8 cellular contexts compared by ENCODE assay signal in genomic region chr11:61694971-61695706, GRCh38. TPM values are rescaled to one million over a fixed set of nuclear protein-coding genes. Genes with fewer than 3 reads are reported as not detected.
DNase-seq lines count a peak whose midpoint lies in the region; ATAC-seq and TF ChIP-seq lines count a peak whose summit lies in the region.

No MANE protein-coding gene starts in this region.

- CTCF ChIA-PET in PC-9 (lab: Charles Lee), result interaction anchor here (0.6 to 1.3 kb wide), 8 partner anchors 11 to 397 kb away, joined by 3 to 7 read pairs (median 4); no protein-coding TSS in a partner anchor

- H3K9me3 ChIP-seq in CD4-positive, CD25-positive, alpha-beta regulatory T cell (ENCODE audit: control insufficient read depth in 2 of 2, low read length in 2 of 2), result no peaks in the 10 kb centered on the region
- H3K9me3 ChIP-seq in PC-9 (ENCODE audit: insufficient read depth, low read depth) (no peaks in the 10 kb centered on the region), neuronal stem cell (replicated peaks in 1 of 2; ENCODE audit: control insufficient read depth in 2 of 2, insufficient read depth in 1 of 2, low read depth in 1 of 2, low read length in 2 of 2) (no peaks in the 10 kb centered on the region)

- peak overlapping the region; percentile 13 for H3K4me3 ChIP-seq in CD4-positive, CD25-positive, alpha-beta regulatory T cell (ENCODE audit: low read depth, low read length)
- H3K4me3 ChIP-seq in PC-9 (peak overlapping the region; percentile 34; the same call in 1 of the 2 replicates), epithelial cell of proximal tubule (ENCODE audit: low read depth, low read length) (no peak overlapping the region), neuronal stem cell (ENCODE audit: low read length in 2 of 2) (no peak overlapping the region)

- no peaks in the 10 kb centered on the region for H3K27me3 ChIP-seq in CD4-positive, CD25-positive, alpha-beta regulatory T cell (ENCODE audit: control insufficient read depth, insufficient read depth, low read length)
- H3K27me3 ChIP-seq in PC-9 (ENCODE audit: insufficient read depth, low read depth), result no peaks in the 10 kb centered on the region
- no peaks in the 10 kb centered on the region for H3K27me3 ChIP-seq in neuronal stem cell (ENCODE audit: control insufficient read depth in 3 of 3, insufficient read depth in 3 of 3, low read depth in 1 of 3, low read length in 3 of 3)

- no peaks in the 10 kb centered on the region for H3K36me3 ChIP-seq in CD4-positive, CD25-positive, alpha-beta regulatory T cell (ENCODE audit: control insufficient read depth, insufficient read depth, low read length)
- H3K36me3 ChIP-seq in PC-9 (ENCODE audit: low read depth) (no peaks in the 10 kb centered on the region), neuronal stem cell (replicated peaks in 1 of 2; ENCODE audit: control insufficient read depth in 2 of 2, insufficient read depth in 2 of 2, low read length in 2 of 2) (no peaks in the 10 kb centered on the region)

- H3K27ac ChIP-seq in CD4-positive, CD25-positive, alpha-beta regulatory T cell (ENCODE audit: insufficient read depth, low read length, poor library complexity, severe bottlenecking), result peak overlapping the region; percentile 57
- peak overlapping the region; percentile 96 for H3K27ac ChIP-seq in PC-9
- H3K27ac ChIP-seq in neuronal stem cell (replicated peaks; ENCODE audit: low read length), result no peak overlapping the region

- intact Hi-C loops in PC-9 (cut with micrococcal nuclease; ENCODE audit: unreplicated experiment), result loop anchor here (5.0 to 10.0 kb wide), 2 partner anchors 277 to 350 kb away; no protein-coding TSS in a partner anchor

- peak overlapping the region; percentile 32 for H3K18ac ChIP-seq in neuronal stem cell (ENCODE audit: low read length)

- no peak overlapping the region for H3K4ac ChIP-seq in neuronal stem cell (ENCODE audit: low read length)

- H2AFZ ChIP-seq in PC-9 (no peak overlapping the region), neuronal stem cell (ENCODE audit: low read length) (peak overlapping the region; percentile 37)

- H2AK5ac ChIP-seq in neuronal stem cell (ENCODE audit: low read depth, low read length), result no peak overlapping the region

- peak overlapping the region in 2 of 3 donors; percentile 88 to 91 for H3K27ac Mint-ChIP-seq in CD4-positive, CD25-positive, alpha-beta regulatory T cell

- H3K9me2 ChIP-seq in PC-9 (ENCODE audit: insufficient read depth), result no peaks in the 10 kb centered on the region

- no peak for DNase-seq in CD4-positive, CD25-positive, alpha-beta regulatory T cell
- DNase-seq in PC-9, result peak; percentile 64 to 81
- DNase-seq in epithelial cell of proximal tubule (ENCODE audit: low read depth), result no peak
- DNase-seq in neuronal stem cell (ENCODE audit: low spot score), result no peak
- DNase-seq in GDM1 (lab: John Stamatoyannopoulos, UW), result no peak
- no peak for DNase-seq in activated gamma-delta T cell treated with Interleukin-2 at 50 U/mL for 16 hours
- no peak for DNase-seq in stimulated activated CD4-positive, alpha-beta T cell treated with anti-CD3 and anti-CD28 coated beads, Interleukin-4, amount 100 ng/mL, for 24 hours
- no peak for DNase-seq in stimulated activated CD4-positive, alpha-beta T cell treated with anti-CD3 and anti-CD28 coated beads, Interleukin-12 subunit alpha, Interleukin-12 subunit beta, amount 100 ng/mL, for 4 hours

- no peak for ATAC-seq in CD4-positive, CD25-positive, alpha-beta regulatory T cell (ENCODE audit: low read depth in 2 of 2)

- peak overlapping the region in 3 of 4 donors; percentile 70 to 86 (median 82) for H3K4me3 Mint-ChIP-seq in CD4-positive, CD25-positive, alpha-beta regulatory T cell

- no peaks in the 10 kb centered on the region for H3K9me3 Mint-ChIP-seq in CD4-positive, CD25-positive, alpha-beta regulatory T cell

- H4K20me1 ChIP-seq in PC-9 (ENCODE audit: insufficient read depth), result no peaks in the 10 kb centered on the region

- H3K79me2 ChIP-seq in PC-9 (ENCODE audit: low read depth), result peaks cover 16% of the 10 kb centered on the region

- H3K36me3 Mint-ChIP-seq in CD4-positive, CD25-positive, alpha-beta regulatory T cell, result no peaks in the 10 kb centered on the region

- peaks cover 4% of the 10 kb centered on the region for H3K27me3 Mint-ChIP-seq in CD4-positive, CD25-positive, alpha-beta regulatory T cell

- TF ChIP-seq CTCF in PC-9 (conservative IDR thresholded peaks at IDR 0.05) (peak; percentile 60), epithelial cell of proximal tubule (conservative IDR thresholded peaks at IDR 0.05; ENCODE audit: low read depth, low read length) (peak; percentile 45)

- H3K4me1 ChIP-seq in CD4-positive, CD25-positive, alpha-beta regulatory T cell (ENCODE audit: control insufficient read depth, insufficient read depth, low read length, poor library complexity, severe bottlenecking), result peaks cover 16% of the 10 kb centered on the region
- peaks cover 66% of the 10 kb centered on the region for H3K4me1 ChIP-seq in PC-9 (replicated peaks; ENCODE audit: insufficient read depth)
- H3K4me1 ChIP-seq in neuronal stem cell (ENCODE audit: control insufficient read depth in 2 of 2, insufficient read depth in 1 of 2, low read depth in 1 of 2, low read length in 2 of 2), result peaks cover 27 to 37% of the 10 kb centered on the region in 2 donors

- no peak overlapping the region for H4K91ac ChIP-seq in neuronal stem cell (ENCODE audit: low read depth, low read length, poor library complexity)

- H3F3A ChIP-seq in PC-9 (ENCODE audit: insufficient read depth, low read depth), result peaks cover 49% of the 10 kb centered on the region

- no peak overlapping the region for H2BK5ac ChIP-seq in neuronal stem cell (ENCODE audit: low read length)

- peak overlapping the region; percentile 85 for H3K4me2 ChIP-seq in PC-9
- H3K4me2 ChIP-seq in neuronal stem cell (ENCODE audit: insufficient read depth, low read length, poor library complexity, severe bottlenecking), result no peak overlapping the region

- TSS peak; percentile 43 for BruUV-seq in PC-9 (replicated peaks; lab: Mats Ljungman, UMichigan)

- no peak overlapping the region for H2BK15ac ChIP-seq in neuronal stem cell (ENCODE audit: low read length)

- POLR2A ChIA-PET in PC-9 (lab: Charles Lee; ENCODE audit: unreplicated experiment), result interaction anchor here (0.5 to 0.7 kb wide), 5 partner anchors 10 to 1021 kb away, joined by 3 to 18 read pairs (median 4); no protein-coding TSS in a partner anchor

- no peaks in the 10 kb centered on the region for H3K79me1 ChIP-seq in neuronal stem cell (ENCODE audit: low read depth, low read length)

- H3K14ac ChIP-seq in neuronal stem cell (ENCODE audit: low read length), result no peak overlapping the region

- peaks cover 0 to 21% (median 7%) of the 10 kb centered on the region in 4 donors for H3K4me1 Mint-ChIP-seq in CD4-positive, CD25-positive, alpha-beta regulatory T cell

- H3K9ac ChIP-seq in neuronal stem cell (ENCODE audit: low read depth, low read length, poor library complexity), result no peak overlapping the region

- H2BK12ac ChIP-seq in neuronal stem cell (ENCODE audit: low read length), result no peak overlapping the region

- no peak overlapping the region for H4K8ac ChIP-seq in neuronal stem cell (ENCODE audit: low read depth, low read length)

- no CpG with 5 or more reads among the region's 13 CpGs for WGBS in neuronal stem cell (ENCODE audit: extremely low coverage in 2 of 2, insufficient read length in 2 of 2, insufficient replicate concordance in 1 of 2), 2 donors

- no peak overlapping the region for H3K23ac ChIP-seq in neuronal stem cell (ENCODE audit: low read depth, low read length, poor library complexity)

- H2BK120ac ChIP-seq in neuronal stem cell (ENCODE audit: low read depth, low read length), result no peak overlapping the region

RNA-seq across cellular contexts. Expression of gene DAGLA, which starts 14.9 kb away (rescaled TPM):
- 0.94 TPM for total RNA-seq in CD4-positive, CD25-positive, alpha-beta regulatory T cell
- polyA plus RNA-seq in CD4-positive, CD25-positive, alpha-beta regulatory T cell, result under 1 TPM in 2 of 4 donors, not detected in 2; 0.08 to 0.10 TPM
- 8.3 and 10.1 TPM in 2 replicates for total RNA-seq in PC-9 (2021)
- 4.5 and 7.3 TPM in 2 replicates for total RNA-seq in epithelial cell of proximal tubule
- polyA plus RNA-seq in neuronal stem cell (2013, experiment 1 of 2), result 3.7 TPM
- polyA plus RNA-seq in neuronal stem cell (2013, experiment 2 of 2), result 3.5 TPM

RNA-seq across cellular contexts. Expression of gene MYRF, which starts 57.3 kb away (rescaled TPM):
- total RNA-seq in CD4-positive, CD25-positive, alpha-beta regulatory T cell, result 0.30 TPM
- polyA plus RNA-seq in CD4-positive, CD25-positive, alpha-beta regulatory T cell, result under 1 TPM in 2 of 4 donors, not detected in 2; 0.20 to 0.74 TPM
- total RNA-seq in PC-9 (2021), result 15.3 and 16.3 TPM in 2 replicates
- total RNA-seq in epithelial cell of proximal tubule, result 7.6 and 25.0 TPM in 2 replicates
- polyA plus RNA-seq in neuronal stem cell (2013, experiment 1 of 2), result 5.7 TPM
- polyA plus RNA-seq in neuronal stem cell (2013, experiment 2 of 2), result 6.0 TPM

Comparison
In these comparisons a context has a peak if more than half of its experiments do, and no peak if none do; other contexts are left out.
1. DNase-seq: peak in PC-9 (2 of 2); none in CD4-positive, CD25-positive, alpha-beta regulatory T cell (0 of 3), epithelial cell of proximal tubule (single experiment), neuronal stem cell (single experiment), GDM1 (single experiment), activated gamma-delta T cell treated with Interleukin-2 at 50 U/mL for 16 hours (single experiment), stimulated activated CD4-positive, alpha-beta T cell treated with anti-CD3 and anti-CD28 coated beads, Interleukin-4, amount 100 ng/mL, for 24 hours (single experiment) and stimulated activated CD4-positive, alpha-beta T cell treated with anti-CD3 and anti-CD28 coated beads, Interleukin-12 subunit alpha, Interleukin-12 subunit beta, amount 100 ng/mL, for 4 hours (single experiment).
2. H3K4me3 ChIP-seq: peak in CD4-positive, CD25-positive, alpha-beta regulatory T cell (single experiment) and PC-9 (single experiment); none in epithelial cell of proximal tubule (single experiment) and neuronal stem cell (0 of 2).